Comparison of ENCODE assay signal across 1 cellular context in genomic region chr9:99906403-99907207, GRCh38.
TF ChIP-seq lines count a peak whose summit lies in the region.

STX17 (plus strand) TSS chr9:99906654; CDS start chr9:99915240, 8,586 bp downstream.

TF ChIP-seq in HEK293, 187 proteins besides CTCF, POLR2A, EP300 and RAD21 (continued from another document):
- peak; percentile 64; the same call in 1 of the 2 replicates for TF ChIP-seq ZNF76 (tag by site-specific recombination; IDR thresholded peaks at IDR 0.05; ENCODE audit: borderline replicate concordance, low read depth)
- no peak for TF ChIP-seq ZNF157 (tag by site-specific recombination; IDR thresholded peaks at IDR 0.05)
- 0 out of 2 replicates have a peak, but pooled peaks have one; percentile 41 for TF ChIP-seq ZBTB20 (tag by site-specific recombination; IDR thresholded peaks at IDR 0.05)
- no peak for TF ChIP-seq ZNF596 (tag by site-specific recombination; IDR thresholded peaks at IDR 0.05)
- TF ChIP-seq ZNF423 (tag by site-specific recombination; IDR thresholded peaks at IDR 0.05): peak; percentile 66; the same call in 1 of the 2 replicates
- TF ChIP-seq ZNF776 (tag by site-specific recombination; IDR thresholded peaks at IDR 0.05; ENCODE audit: borderline replicate concordance): no peak
- no peak for TF ChIP-seq ZFHX2 (tag by site-specific recombination; conservative IDR thresholded peaks at IDR 0.05)
- TF ChIP-seq, protein P1, sequence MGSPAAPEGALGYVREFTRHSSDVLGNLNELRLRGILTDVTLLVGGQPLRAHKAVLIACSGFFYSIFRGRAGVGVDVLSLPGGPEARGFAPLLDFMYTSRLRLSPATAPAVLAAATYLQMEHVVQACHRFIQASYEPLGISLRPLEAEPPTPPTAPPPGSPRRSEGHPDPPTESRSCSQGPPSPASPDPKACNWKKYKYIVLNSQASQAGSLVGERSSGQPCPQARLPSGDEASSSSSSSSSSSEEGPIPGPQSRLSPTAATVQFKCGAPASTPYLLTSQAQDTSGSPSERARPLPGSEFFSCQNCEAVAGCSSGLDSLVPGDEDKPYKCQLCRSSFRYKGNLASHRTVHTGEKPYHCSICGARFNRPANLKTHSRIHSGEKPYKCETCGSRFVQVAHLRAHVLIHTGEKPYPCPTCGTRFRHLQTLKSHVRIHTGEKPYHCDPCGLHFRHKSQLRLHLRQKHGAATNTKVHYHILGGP (tag by site-specific recombination; IDR thresholded peaks at IDR 0.05): no peak
- no peak for TF ChIP-seq REST (tag by site-specific recombination; IDR thresholded peaks at IDR 0.05)
- TF ChIP-seq, protein P2, sequence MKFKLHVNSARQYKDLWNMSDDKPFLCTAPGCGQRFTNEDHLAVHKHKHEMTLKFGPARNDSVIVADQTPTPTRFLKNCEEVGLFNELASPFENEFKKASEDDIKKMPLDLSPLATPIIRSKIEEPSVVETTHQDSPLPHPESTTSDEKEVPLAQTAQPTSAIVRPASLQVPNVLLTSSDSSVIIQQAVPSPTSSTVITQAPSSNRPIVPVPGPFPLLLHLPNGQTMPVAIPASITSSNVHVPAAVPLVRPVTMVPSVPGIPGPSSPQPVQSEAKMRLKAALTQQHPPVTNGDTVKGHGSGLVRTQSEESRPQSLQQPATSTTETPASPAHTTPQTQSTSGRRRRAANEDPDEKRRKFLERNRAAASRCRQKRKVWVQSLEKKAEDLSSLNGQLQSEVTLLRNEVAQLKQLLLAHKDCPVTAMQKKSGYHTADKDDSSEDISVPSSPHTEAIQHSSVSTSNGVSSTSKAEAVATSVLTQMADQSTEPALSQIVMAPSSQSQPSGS (tag by site-specific recombination; IDR thresholded peaks at IDR 0.05; ENCODE audit: low read depth): no peak
- TF ChIP-seq ZNF544 (tag by site-specific recombination; IDR thresholded peaks at IDR 0.05): no peak
- TF ChIP-seq SALL2 (tag by site-specific recombination; IDR thresholded peaks at IDR 0.05; ENCODE audit: borderline replicate concordance): no peak
- no peak for TF ChIP-seq ZNF140 (tag by site-specific recombination; IDR thresholded peaks at IDR 0.05)
- no peak for TF ChIP-seq ZNF18 (tag by site-specific recombination; IDR thresholded peaks at IDR 0.05)
- no peak for TF ChIP-seq ZNF280D (tag by site-specific recombination; IDR thresholded peaks at IDR 0.05)
- TF ChIP-seq KLF1 (tag by site-specific recombination; IDR thresholded peaks at IDR 0.05): no peak
- TF ChIP-seq, protein P3, sequence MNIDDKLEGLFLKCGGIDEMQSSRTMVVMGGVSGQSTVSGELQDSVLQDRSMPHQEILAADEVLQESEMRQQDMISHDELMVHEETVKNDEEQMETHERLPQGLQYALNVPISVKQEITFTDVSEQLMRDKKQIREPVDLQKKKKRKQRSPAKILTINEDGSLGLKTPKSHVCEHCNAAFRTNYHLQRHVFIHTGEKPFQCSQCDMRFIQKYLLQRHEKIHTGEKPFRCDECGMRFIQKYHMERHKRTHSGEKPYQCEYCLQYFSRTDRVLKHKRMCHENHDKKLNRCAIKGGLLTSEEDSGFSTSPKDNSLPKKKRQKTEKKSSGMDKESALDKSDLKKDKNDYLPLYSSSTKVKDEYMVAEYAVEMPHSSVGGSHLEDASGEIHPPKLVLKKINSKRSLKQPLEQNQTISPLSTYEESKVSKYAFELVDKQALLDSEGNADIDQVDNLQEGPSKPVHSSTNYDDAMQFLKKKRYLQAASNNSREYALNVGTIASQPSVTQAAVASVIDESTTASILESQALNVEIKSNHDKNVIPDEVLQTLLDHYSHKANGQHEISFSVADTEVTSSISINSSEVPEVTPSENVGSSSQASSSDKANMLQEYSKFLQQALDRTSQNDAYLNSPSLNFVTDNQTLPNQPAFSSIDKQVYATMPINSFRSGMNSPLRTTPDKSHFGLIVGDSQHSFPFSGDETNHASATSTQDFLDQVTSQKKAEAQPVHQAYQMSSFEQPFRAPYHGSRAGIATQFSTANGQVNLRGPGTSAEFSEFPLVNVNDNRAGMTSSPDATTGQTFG (tag by site-specific recombination; IDR thresholded peaks at IDR 0.05; ENCODE audit: borderline replicate concordance): no peak
- TF ChIP-seq ZNF311 (tag by site-specific recombination; IDR thresholded peaks at IDR 0.05; ENCODE audit: borderline replicate concordance): no peak
- no peak for TF ChIP-seq HOXC10 (CRISPR knock-in tag; IDR thresholded peaks at IDR 0.05)
- no peak for TF ChIP-seq ZNF174 (tag by site-specific recombination; IDR thresholded peaks at IDR 0.05)
- no peak for TF ChIP-seq ZNF10 (tag by site-specific recombination; IDR thresholded peaks at IDR 0.05)
- TF ChIP-seq ZNF426 (tag by site-specific recombination; IDR thresholded peaks at IDR 0.05): no peak
- no peak for TF ChIP-seq ZNF645 (tag by site-specific recombination; IDR thresholded peaks at IDR 0.05)
- TF ChIP-seq ZNF792 (tag by site-specific recombination; IDR thresholded peaks at IDR 0.05): no peak
- TF ChIP-seq ZNF580 (tag by site-specific recombination; IDR thresholded peaks at IDR 0.05): peak; percentile 37; the same call in 1 of the 2 replicates
- TF ChIP-seq ZNF560 (tag by site-specific recombination; IDR thresholded peaks at IDR 0.05; ENCODE audit: borderline replicate concordance): no peak
- TF ChIP-seq TCF7L2 (IDR thresholded peaks at IDR 0.05; ENCODE audit: borderline replicate concordance, low read depth, low read length): no peak
- TF ChIP-seq, protein P4, sequence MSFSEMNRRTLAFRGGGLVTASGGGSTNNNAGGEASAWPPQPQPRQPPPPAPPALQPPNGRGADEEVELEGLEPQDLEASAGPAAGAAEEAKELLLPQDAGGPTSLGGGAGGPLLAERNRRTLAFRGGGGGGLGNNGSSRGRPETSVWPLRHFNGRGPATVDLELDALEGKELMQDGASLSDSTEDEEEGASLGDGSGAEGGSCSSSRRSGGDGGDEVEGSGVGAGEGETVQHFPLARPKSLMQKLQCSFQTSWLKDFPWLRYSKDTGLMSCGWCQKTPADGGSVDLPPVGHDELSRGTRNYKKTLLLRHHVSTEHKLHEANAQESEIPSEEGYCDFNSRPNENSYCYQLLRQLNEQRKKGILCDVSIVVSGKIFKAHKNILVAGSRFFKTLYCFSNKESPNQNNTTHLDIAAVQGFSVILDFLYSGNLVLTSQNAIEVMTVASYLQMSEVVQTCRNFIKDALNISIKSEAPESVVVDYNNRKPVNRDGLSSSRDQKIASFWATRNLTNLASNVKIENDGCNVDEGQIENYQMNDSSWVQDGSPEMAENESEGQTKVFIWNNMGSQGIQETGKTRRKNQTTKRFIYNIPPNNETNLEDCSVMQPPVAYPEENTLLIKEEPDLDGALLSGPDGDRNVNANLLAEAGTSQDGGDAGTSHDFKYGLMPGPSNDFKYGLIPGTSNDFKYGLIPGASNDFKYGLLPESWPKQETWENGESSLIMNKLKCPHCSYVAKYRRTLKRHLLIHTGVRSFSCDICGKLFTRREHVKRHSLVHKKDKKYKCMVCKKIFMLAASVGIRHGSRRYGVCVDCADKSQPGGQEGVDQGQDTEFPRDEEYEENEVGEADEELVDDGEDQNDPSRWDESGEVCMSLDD (tag by site-specific recombination; IDR thresholded peaks at IDR 0.05): peak; percentile 59
- TF ChIP-seq ZNF785 (tag by site-specific recombination; IDR thresholded peaks at IDR 0.05): no peak
- TF ChIP-seq ZSCAN5A (tag by site-specific recombination; IDR thresholded peaks at IDR 0.05): no peak
- TF ChIP-seq ZNF266 (tag by site-specific recombination; IDR thresholded peaks at IDR 0.05; ENCODE audit: low read depth): no peak
- TF ChIP-seq ZNF670 (tag by site-specific recombination; IDR thresholded peaks at IDR 0.05; ENCODE audit: low read depth): no peak
- no peak for TF ChIP-seq MYNN (tag by site-specific recombination; IDR thresholded peaks at IDR 0.05; ENCODE audit: borderline replicate concordance)
- no peak for TF ChIP-seq ZNF701 (tag by site-specific recombination; IDR thresholded peaks at IDR 0.05)
TF ChIP-seq in HEK293: peak in this region for 43.
